29 cellular contexts compared by ENCODE assay signal in genomic region chr5:2761921-2762488, GRCh38. TPM values are rescaled to one million over a fixed set of nuclear protein-coding genes. Genes with fewer than 3 reads are reported as not detected.
DNase-seq lines count a peak whose midpoint lies in the region; ATAC-seq and TF ChIP-seq lines count a peak whose summit lies in the region.
"Had no signal": no experiment of that assay in that cellular context is flagged by ENCODE, and none has a peak within 500 bp of the region (broad histone marks: within the 10 kb centered on the region; RNA-seq: fewer than 3 reads in every experiment).

No MANE protein-coding gene starts in this region.

- H3K36me3 ChIP-seq in GM23248 (ENCODE audit: low read depth) (no peaks in the 10 kb centered on the region), neural progenitor cell (no peaks in the 10 kb centered on the region)
- H3K36me3 ChIP-seq: gastrocnemius medialis, prostate gland, sigmoid colon, tibial artery had no signal

- in situ Hi-C loops in GM23248 (cut with MboI), result no loop called here

- no peaks in the 10 kb centered on the region for H3K9me3 Mint-ChIP-seq in WTC11
- H3K9me3 Mint-ChIP-seq in neural progenitor cell, result no peaks in the 10 kb centered on the region
- H3K9me3 Mint-ChIP-seq: nephron; stimulated activated naive CD8-positive, alpha-beta T cell treated with anti-CD3 and anti-CD28 coated beads, Interleukin-15, Interleukin-2, amounts not matched to agents 100 ng/mL and 50 ng/mL, for 24 hours had no signal

- H3K36me3 Mint-ChIP-seq in WTC11, result peaks cover 2% of the 10 kb centered on the region; the same call in 1 of the 2 replicates
- no peaks in the 10 kb centered on the region for H3K36me3 Mint-ChIP-seq in neural progenitor cell
- H3K36me3 Mint-ChIP-seq: activated CD8-positive, alpha-beta memory T cell treated with anti-CD3 and anti-CD28 coated beads, Interleukin-2, amount 10 ng/mL, durations not matched to agents 7 days and 5 days had no signal

- peak; percentile 15 for DNase-seq in GM23248
- DNase-seq in NB4 (ENCODE audit: low read depth), result peak; percentile 16
- DNase-seq in WTC11 (ENCODE audit: low spot score), result no peak
- DNase-seq in neural progenitor cell (ENCODE audit: low spot score), result no peak
- no peak for DNase-seq in GM20000 (ENCODE audit: low spot score)
- DNase-seq: activated CD4-positive, alpha-beta T cell treated with anti-CD3 and anti-CD28 coated beads, Interleukin-2, amount 50 U/mL, for 1 hour; activated CD8-positive, alpha-beta memory T cell treated with anti-CD3 and anti-CD28 coated beads, Interleukin-2, amount 10 ng/mL, durations not matched to agents 7 days and 5 days; activated naive CD4-positive, alpha-beta T cell treated with Interleukin-2 at 50 U/mL for 16 hours; activated T-cell treated with anti-CD3 and anti-CD28 coated beads, Interleukin-2, amount 50 U/mL, for 72 hours; amygdala; cortex of kidney; gastrocnemius medialis; GOT3; hypothalamus; left ventricle myocardium superior; NCI-H1417 treated with DMSO at 0.1 percent for 48 hours; NCI-H526 treated with DMSO at 0.1 percent for 48 hours; sigmoid colon; T-helper 2 cell; tibial artery had no signal

- no peaks in the 10 kb centered on the region for H3K9me2 ChIP-seq in GM23248 (ENCODE audit: insufficient read depth)

- H2AFZ ChIP-seq in GM23248, result no peak overlapping the region
- peak overlapping the region; percentile 18 for H2AFZ ChIP-seq in neural progenitor cell (replicated peaks)

- no peak for TF ChIP-seq POLR2A in NB4 (IDR thresholded peaks at IDR 0.05; ENCODE audit: extremely low read depth, insufficient read length)

- H3K79me2 ChIP-seq in GM23248 (ENCODE audit: insufficient read depth) (no peaks in the 10 kb centered on the region), neural progenitor cell (ENCODE audit: low read depth) (no peaks in the 10 kb centered on the region)

- H3K27ac ChIP-seq in GM23248, result no peak overlapping the region
- H3K27ac ChIP-seq in neural progenitor cell, result no peak overlapping the region
- H3K27ac ChIP-seq: gastrocnemius medialis, prostate gland, RWPE1, sigmoid colon, tibial artery had no signal

- H3F3A ChIP-seq in GM23248 (ENCODE audit: insufficient read depth) (peaks cover 16% of the 10 kb centered on the region), neural progenitor cell (ENCODE audit: low read depth) (no peaks in the 10 kb centered on the region)

- H3K4me3 Mint-ChIP-seq in WTC11 (no peak overlapping the region), neural progenitor cell (no peak overlapping the region)
- H3K4me3 Mint-ChIP-seq: activated CD8-positive, alpha-beta memory T cell treated with anti-CD3 and anti-CD28 coated beads, Interleukin-2, amount 10 ng/mL, durations not matched to agents 7 days and 5 days; activated T-cell treated with anti-CD3 and anti-CD28 coated beads, Interleukin-2, amount 50 U/mL, for 72 hours; nephron; stimulated activated naive CD8-positive, alpha-beta T cell treated with anti-CD3 and anti-CD28 coated beads, Interleukin-15, Interleukin-2, amounts not matched to agents 100 ng/mL and 50 ng/mL, for 24 hours had no signal

- H4K20me1 ChIP-seq in GM23248 (ENCODE audit: insufficient read depth) (no peaks in the 10 kb centered on the region), neural progenitor cell (ENCODE audit: low read depth) (no peaks in the 10 kb centered on the region)

- peaks cover 61% of the 10 kb centered on the region for H3K4me1 Mint-ChIP-seq in WTC11
- peaks cover 24% of the 10 kb centered on the region for H3K4me1 Mint-ChIP-seq in neural progenitor cell
- H3K4me1 Mint-ChIP-seq: activated CD8-positive, alpha-beta memory T cell treated with anti-CD3 and anti-CD28 coated beads, Interleukin-2, amount 10 ng/mL, durations not matched to agents 7 days and 5 days had no signal

- 32 to 43% methylated on average over 4 of the region's 4 CpGs for WGBS in GM23248 (ENCODE audit: low coverage in 1 of 2, low lambda C conversion rate in 2 of 2, missing lambda C conversion rate in 2 of 2), 2 experiments

- H3K4me2 ChIP-seq in GM23248 (ENCODE audit: unreplicated experiment) (no peak overlapping the region), neural progenitor cell (no peak overlapping the region)

- no peak overlapping the region for H3K27ac Mint-ChIP-seq in WTC11
- H3K27ac Mint-ChIP-seq in neural progenitor cell, result peak overlapping the region; percentile 9
- H3K27ac Mint-ChIP-seq: activated CD8-positive, alpha-beta memory T cell treated with anti-CD3 and anti-CD28 coated beads, Interleukin-2, amount 10 ng/mL, durations not matched to agents 7 days and 5 days; activated T-cell treated with anti-CD3 and anti-CD28 coated beads, Interleukin-2, amount 50 U/mL, for 72 hours; nephron; stimulated activated naive CD8-positive, alpha-beta T cell treated with anti-CD3 and anti-CD28 coated beads, Interleukin-15, Interleukin-2, amounts not matched to agents 100 ng/mL and 50 ng/mL, for 24 hours had no signal

- H3K27me3 ChIP-seq in GM23248 (replicated peaks; ENCODE audit: insufficient read depth) (peaks cover 14% of the 10 kb centered on the region), neural progenitor cell (peaks cover 18% of the 10 kb centered on the region)

- H3K9ac ChIP-seq in GM23248, result no peak overlapping the region
- H3K9ac ChIP-seq in neural progenitor cell, result no peak overlapping the region

- CTCF ChIA-PET in WTC11 (lab: Charles Lee), result interaction anchor here (0.7 to 1.9 kb wide), 2 partner anchors 36 to 43 kb away, joined by 3 to 5 read pairs; no protein-coding TSS in a partner anchor

- TF ChIP-seq CTCF in NB4 (IDR thresholded peaks at IDR 0.05; ENCODE audit: low read depth, low read length) (no peak), WTC11 (IDR thresholded peaks at IDR 0.05) (no peak), neural progenitor cell (IDR thresholded peaks at IDR 0.05) (no peak), GM20000 (IDR thresholded peaks at IDR 0.05; ENCODE audit: extremely low read depth, missing control alignments) (no peak)

- H3K9me3 ChIP-seq in GM23248 (ENCODE audit: low read depth) (no peaks in the 10 kb centered on the region), neural progenitor cell (ENCODE audit: low read depth) (no peaks in the 10 kb centered on the region)
- H3K9me3 ChIP-seq: gastrocnemius medialis, prostate gland, sigmoid colon, tibial artery had no signal

- no peak overlapping the region for H3K4me3 ChIP-seq in GM23248
- no peak overlapping the region for H3K4me3 ChIP-seq in NB4 (ENCODE audit: low read depth, low read length)
- H3K4me3 ChIP-seq in neural progenitor cell, result no peak overlapping the region
- H3K4me3 ChIP-seq: gastrocnemius medialis, prostate gland, sigmoid colon, tibial artery had no signal

- H3K4me1 ChIP-seq in GM23248 (ENCODE audit: insufficient read depth) (peaks cover 19% of the 10 kb centered on the region), neural progenitor cell (no peaks in the 10 kb centered on the region)
- H3K4me1 ChIP-seq: gastrocnemius medialis, prostate gland had no signal

- POLR2A ChIA-PET in WTC11 (lab: Charles Lee), result no interaction called here

- H3K27me3 Mint-ChIP-seq in WTC11 (ENCODE audit: low read depth) (peaks cover 55% of the 10 kb centered on the region), neural progenitor cell (ENCODE audit: insufficient read depth, low read depth) (peaks cover 13% of the 10 kb centered on the region)

- ATAC-seq in WTC11 (peak; percentile 35), HG02571 (IDR thresholded peaks at IDR 0.05; ENCODE audit: unreplicated experiment) (no peak), GM18870 (IDR thresholded peaks at IDR 0.05; ENCODE audit: unreplicated experiment) (no peak), HG03457 (IDR thresholded peaks at IDR 0.05; ENCODE audit: unreplicated experiment) (no peak)
- ATAC-seq: activated CD8-positive, alpha-beta memory T cell treated with anti-CD3 and anti-CD28 coated beads, Interleukin-2, amount 10 ng/mL, durations not matched to agents 7 days and 5 days; activated T-cell treated with anti-CD3 and anti-CD28 coated beads, Interleukin-2, amount 50 U/mL, for 72 hours; gastrocnemius medialis; left ventricle myocardium superior; SK-N-SH treated with all-trans-retinoic acid at 6 μM for 48 hours had no signal

TF ChIP-seq in WTC11, 78 proteins besides CTCF, POLR2A, EP300 and RAD21:
- 0 out of 2 replicates have a peak, but pooled peaks have one; percentile 49 for TF ChIP-seq NFE2L1 (CRISPR knock-in tag; IDR thresholded peaks at IDR 0.05)
- no peak for TF ChIP-seq FOXP4 (CRISPR knock-in tag; IDR thresholded peaks at IDR 0.05)
- no peak for TF ChIP-seq CBFB (CRISPR knock-in tag; IDR thresholded peaks at IDR 0.05; ENCODE audit: low read depth)
- peak; percentile 95 for TF ChIP-seq ZNF512 (CRISPR knock-in tag; IDR thresholded peaks at IDR 0.05; ENCODE audit: borderline replicate concordance)
- TF ChIP-seq NFATC4 (CRISPR knock-in tag; IDR thresholded peaks at IDR 0.05), result no peak
TF ChIP-seq in WTC11: peak in this region for 2.

RNA-seq across cellular contexts. Expression of gene IRX2, which starts 10.5 kb away (rescaled TPM):
- 30.6 and 38.1 TPM in 2 replicates for total RNA-seq in GM23248 (2014; rRNA removed; shearing (Covaris generic))
- polyA plus RNA-seq in GM23248 (2016; fragmentation: Nextera tagmentation; extraction: Ambion mirVana), result 6.1 TPM in 2 replicates
- total RNA-seq in WTC11 (2021) (51.5 to 63.2 TPM (median 52.0 TPM) in 3 replicates), neural progenitor cell (ENCODE audit: low replicate concordance) (13.7 and 15.4 TPM in 2 replicates)
- total RNA-seq: activated CD8-positive, alpha-beta memory T cell treated with anti-CD3 and anti-CD28 coated beads, Interleukin-2, amount 10 ng/mL, durations not matched to agents 7 days and 5 days; activated T-cell treated with anti-CD3 and anti-CD28 coated beads, Interleukin-2, amount 50 U/mL, for 72 hours; G401; sigmoid colon had no signal

Comparison
In these comparisons a context has a peak if more than half of its experiments do, and no peak if none do; other contexts are left out.
1. DNase-seq: peak in GM23248 (single experiment) and NB4 (single experiment); none in WTC11 (single experiment), neural progenitor cell (single experiment) and GM20000 (single experiment).